In genomic region chr2:162482463-162482862, GRCh38 we compare ENCODE assay signal across 23 cellular contexts.
"Had no signal": no experiment of that assay in that cellular context is flagged by ENCODE, and none has a peak within 500 bp of the region (broad histone marks: within the 10 kb centered on the region; RNA-seq: fewer than 3 reads in every experiment).

No MANE protein-coding gene starts in this region.

- H3K4me1 ChIP-seq: colonic mucosa, gastrocnemius medialis, heart right ventricle had no signal

- H3K36me3 ChIP-seq: colonic mucosa, esophagus muscularis mucosa, esophagus squamous epithelium, gastrocnemius medialis, heart left ventricle, heart right ventricle had no signal

- H3K27me3 ChIP-seq: colonic mucosa, dorsolateral prefrontal cortex, esophagus muscularis mucosa, gastrocnemius medialis, heart left ventricle, heart right ventricle had no signal

- H3K27ac ChIP-seq: colonic mucosa, coronary artery, dorsolateral prefrontal cortex, epithelial cell of prostate, esophagus muscularis mucosa, esophagus squamous epithelium, foreskin keratinocyte, gastrocnemius medialis, heart left ventricle, heart right ventricle had no signal

- H3K4me3 ChIP-seq: colonic mucosa, coronary artery, dorsolateral prefrontal cortex, esophagus muscularis mucosa, esophagus squamous epithelium, gastrocnemius medialis, heart left ventricle, heart right ventricle had no signal

- H3K9me3 ChIP-seq: colonic mucosa, esophagus muscularis mucosa, esophagus squamous epithelium, gastrocnemius medialis, heart left ventricle, heart right ventricle had no signal

- ATAC-seq: effector memory CD8-positive, alpha-beta T cell; esophagus mucosa; foreskin keratinocyte; gastrocnemius medialis; heart left ventricle; heart right ventricle had no signal

- DNase-seq: colonic mucosa; cortex of kidney; dermis blood vessel endothelial cell; dorsolateral prefrontal cortex; effector CD4-positive, alpha-beta T cell; effector CD8-positive, alpha-beta T cell; effector memory CD4-positive, alpha-beta T cell; effector memory CD8-positive, alpha-beta T cell; endodermal cell; erythroblast; esophagus squamous epithelium; foreskin fibroblast; foreskin keratinocyte; foreskin melanocyte; gastrocnemius medialis; glutamatergic neuron; head of caudate nucleus; heart left ventricle; heart right ventricle had no signal
